8 cellular contexts compared by ENCODE assay signal in the genomic region with DNA sequence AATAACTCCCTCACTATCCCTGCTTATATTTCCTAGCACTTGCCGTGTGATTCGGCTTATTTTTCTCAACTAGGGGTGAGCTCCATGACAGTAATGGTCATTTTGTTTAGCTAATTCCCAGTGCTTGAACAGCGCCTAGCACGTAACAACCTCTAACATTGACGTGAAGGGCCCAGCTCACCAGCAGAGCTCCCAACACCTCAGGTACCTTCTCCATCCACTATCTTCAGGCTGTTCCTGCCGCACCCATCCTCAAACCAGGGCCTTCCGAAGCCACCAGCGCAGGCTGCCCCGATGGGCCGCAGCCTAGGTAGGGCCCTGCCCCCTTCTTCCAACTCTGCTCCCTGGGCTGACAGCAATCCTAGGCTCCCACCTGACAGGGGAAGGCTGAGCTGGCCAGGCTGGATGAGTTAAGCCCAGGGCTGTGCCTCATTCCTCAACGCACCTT. TPM values are rescaled to one million over a fixed set of nuclear protein-coding genes. Genes with fewer than 3 reads are reported as not detected.
DNase-seq lines count a peak whose midpoint lies in the region; ATAC-seq, FAIRE-seq and TF ChIP-seq lines count a peak whose summit lies in the region.

No MANE protein-coding gene starts in this region.

- no peak overlapping the region for H2BK20ac ChIP-seq in IMR-90 (ENCODE audit: low read depth, low read length)

- H4K91ac ChIP-seq in IMR-90 (ENCODE audit: insufficient read depth, low read depth, low read length): peak overlapping the region; percentile 84

- H3K14ac ChIP-seq in IMR-90 (replicated peaks; ENCODE audit: low read depth, low read length): peak overlapping the region; percentile 90

- no peaks in the 10 kb centered on the region for H3K27me3 ChIP-seq in BJ (ENCODE audit: control insufficient read depth, insufficient read depth, low read length)
- H3K27me3 ChIP-seq in IMR-90 (ENCODE audit: control insufficient read depth, insufficient read depth, low read length): no peaks in the 10 kb centered on the region
- peaks cover 3% of the 10 kb centered on the region for H3K27me3 ChIP-seq in bronchial epithelial cell (ENCODE audit: control insufficient read depth, insufficient read depth, low read length)
- peaks cover 0 to 9% of the 10 kb centered on the region in 2 donors for H3K27me3 ChIP-seq in left lung
- peaks cover 2% of the 10 kb centered on the region for H3K27me3 ChIP-seq in thymus (ENCODE audit: control insufficient read depth, insufficient read depth)

- peak overlapping the region; percentile 93 for H3K56ac ChIP-seq in IMR-90 (ENCODE audit: extremely low read depth, insufficient read depth, low read length)

- H2AK9ac ChIP-seq in IMR-90 (replicated peaks; ENCODE audit: low read depth, low read length, poor library complexity): peak overlapping the region; percentile 68

- peak overlapping the region; percentile 93 for H3K4me2 ChIP-seq in IMR-90 (ENCODE audit: low read depth, low read length)

- peak overlapping the region; percentile 83 for H2BK5ac ChIP-seq in IMR-90 (ENCODE audit: low read depth, low read length, poor library complexity, severe bottlenecking)

- H3K27ac ChIP-seq in IMR-90 (ENCODE audit: insufficient read depth, low read length): peak overlapping the region; percentile 89
- H3K27ac ChIP-seq in left lung: peak overlapping the region; percentile 85 to 86
- H3K27ac ChIP-seq in thymus (ENCODE audit: low read depth): peak overlapping the region; percentile 88

- peak; percentile 2; the same call in 1 of the 2 replicates for ATAC-seq in IMR-90 (ENCODE audit: low read depth)
- peak; percentile 24 for ATAC-seq in left lung
- no peak for ATAC-seq in HG03469 (IDR thresholded peaks at IDR 0.05; ENCODE audit: unreplicated experiment)
- ATAC-seq in GM21528 (IDR thresholded peaks at IDR 0.05; ENCODE audit: low FRiP score, unreplicated experiment): no peak

- in situ Hi-C loops in IMR-90 (cut with MboI; ENCODE audit: low sequenced_read_pairs): no loop called here

- peak overlapping the region; percentile 61 for H3K23ac ChIP-seq in IMR-90 (ENCODE audit: low read depth, low read length)

- H4K8ac ChIP-seq in IMR-90 (ENCODE audit: low read depth in 2 of 2, low read length in 2 of 2): peak overlapping the region; percentile 88 to 93

- no peak for TF ChIP-seq POLR2A in IMR-90 (IDR thresholded peaks at IDR 0.05; ENCODE audit: low read depth, low read length)

- POLR2A ChIA-PET in BJ (lab: Charles Lee): interaction anchor here (0.6 to 1.4 kb wide), 4 partner anchors 10 to 529 kb away, joined by 3 to 5 read pairs (median 4); no protein-coding TSS in a partner anchor
- POLR2A ChIA-PET in IMR-90 (lab: Charles Lee; ENCODE audit: unreplicated experiment): interaction anchor here (0.6 kb wide), 2 partner anchors 34 to 455 kb away, joined by 3 read pairs; no protein-coding TSS in a partner anchor

- dilution Hi-C loops in IMR-90 (cut with HindIII; ENCODE audit: low sequenced_read_pairs, unreplicated experiment): no loop called here

- FAIRE-seq in bronchial epithelial cell (lab: Jason Lieb, UNC): no peak

- TF ChIP-seq RAD21 in IMR-90 (IDR thresholded peaks at IDR 0.05; ENCODE audit: low read length): no peak

- intact Hi-C loops in IMR-90 (cut with micrococcal nuclease): loop anchor here (1.0 to 10.0 kb wide), 4 partner anchors 106 to 460 kb away; a partner anchor contains a TSS
- intact Hi-C loops in left lung (cut with DNase I): no loop called here

- 33% methylated on average over 7 of the region's 11 CpGs; no CpG with 5 or more reads in 1 of the 2 experiments for WGBS in IMR-90 (ENCODE audit: extremely low coverage in 2 of 2, insufficient read length in 1 of 2), 2 experiments
- WGBS in thymus: 43% methylated on average over 11 of the region's 11 CpGs

- H3K9me1 ChIP-seq in IMR-90 (ENCODE audit: insufficient read depth, low read length): no peaks in the 10 kb centered on the region

- peaks cover 12% of the 10 kb centered on the region for H3K36me3 ChIP-seq in BJ (ENCODE audit: control insufficient read depth, insufficient read depth, low read length)
- peaks cover 31% of the 10 kb centered on the region for H3K36me3 ChIP-seq in IMR-90 (ENCODE audit: control insufficient read depth, insufficient read depth, low read length)
- peaks cover 23% of the 10 kb centered on the region for H3K36me3 ChIP-seq in bronchial epithelial cell (ENCODE audit: control insufficient read depth, insufficient read depth, low read length)
- peaks cover 0 to 30% of the 10 kb centered on the region in 2 donors for H3K36me3 ChIP-seq in left lung
- H3K36me3 ChIP-seq in thymus (ENCODE audit: control insufficient read depth, insufficient read depth): peaks cover 27% of the 10 kb centered on the region

- no peak for TF ChIP-seq CTCF in BJ (IDR thresholded peaks at IDR 0.05; ENCODE audit: insufficient read depth, low read depth, low read length)
- no peak for TF ChIP-seq CTCF in IMR-90 (conservative IDR thresholded peaks at IDR 0.05; ENCODE audit: low read depth, low read length)
- no peak for TF ChIP-seq CTCF in bronchial epithelial cell (IDR thresholded peaks at IDR 0.05; ENCODE audit: insufficient read depth, low read length, severe bottlenecking)
- no peak for TF ChIP-seq CTCF in left lung (IDR thresholded peaks at IDR 0.05)

- CTCF ChIA-PET in BJ (lab: Yijun Ruan, JAX) (interaction anchor here (0.9 to 2.4 kb wide), 5 partner anchors 10 to 471 kb away, joined by 3 to 25 read pairs (median 4); a partner anchor contains a TSS), IMR-90 (lab: Yijun Ruan, JAX) (interaction anchor here (1.2 to 1.9 kb wide), 2 partner anchors 10 to 15 kb away, joined by 3 to 6 read pairs; no protein-coding TSS in a partner anchor)

- no peak for DNase-seq in BJ (ENCODE audit: low read depth)
- peak; percentile 38 for DNase-seq in IMR-90
- peak; percentile 40 for DNase-seq in bronchial epithelial cell (ENCODE audit: low read depth)
- no peak for DNase-seq in left lung
- DNase-seq in NCI-H2196 (lab: John Stamatoyannopoulos, UW; ENCODE audit: unreplicated experiment): no peak

- peak overlapping the region; percentile 86 for H3K9ac ChIP-seq in IMR-90 (ENCODE audit: low read depth, low read length)

- peak overlapping the region; percentile 78 for H3K4ac ChIP-seq in IMR-90 (ENCODE audit: low read depth, low read length)

- H3K9me3 ChIP-seq in IMR-90 (ENCODE audit: control insufficient read depth, insufficient read depth, low read length): no peaks in the 10 kb centered on the region
- no peaks in the 10 kb centered on the region for H3K9me3 ChIP-seq in left lung
- H3K9me3 ChIP-seq in thymus (ENCODE audit: control insufficient read depth): no peaks in the 10 kb centered on the region

- TSS peak; percentile 92 for BruUV-seq in IMR-90 (replicated peaks; lab: Mats Ljungman, UMichigan)

- H3K79me1 ChIP-seq in IMR-90 (ENCODE audit: low read depth in 1 of 2, low read length in 2 of 2): peaks cover 34 to 46% of the 10 kb centered on the region in 2 experiments

- H4K5ac ChIP-seq in IMR-90 (ENCODE audit: low read depth, low read length): peak overlapping the region; percentile 63

- peak overlapping the region; percentile 91 for H3K4me3 ChIP-seq in BJ (ENCODE audit: low read depth, low read length)
- H3K4me3 ChIP-seq in IMR-90 (ENCODE audit: insufficient read depth, low read depth, low read length): peak overlapping the region; percentile 75
- H3K4me3 ChIP-seq in bronchial epithelial cell (ENCODE audit: low read depth, low read length): peak overlapping the region; percentile 89
- peak overlapping the region; percentile 92 to 94 for H3K4me3 ChIP-seq in left lung
- peak overlapping the region; percentile 93 for H3K4me3 ChIP-seq in thymus (ENCODE audit: low read length)

- H2AFZ ChIP-seq in IMR-90 (replicated peaks; ENCODE audit: low read length, poor library complexity): peak overlapping the region; percentile 95

- H2BK15ac ChIP-seq in IMR-90 (ENCODE audit: low read depth, low read length): no peak overlapping the region; the same call in 2 of the 3 replicates

- H3K4me1 ChIP-seq in IMR-90 (ENCODE audit: control insufficient read depth, insufficient read depth, low read length): peaks cover 6% of the 10 kb centered on the region
- H3K4me1 ChIP-seq in left lung: peaks cover 14 to 28% of the 10 kb centered on the region in 2 donors
- peaks cover 13% of the 10 kb centered on the region for H3K4me1 ChIP-seq in thymus (ENCODE audit: control insufficient read depth, insufficient read depth, low read length)

- peaks cover 43% of the 10 kb centered on the region for H4K20me1 ChIP-seq in IMR-90 (ENCODE audit: insufficient read depth, low read length)

- peak overlapping the region; percentile 26; the same call in 1 of the 2 replicates for H2BK120ac ChIP-seq in IMR-90 (ENCODE audit: low read depth, low read length)

- peak overlapping the region; percentile 62 for H3K18ac ChIP-seq in IMR-90 (ENCODE audit: low read depth, low read length)

- H2AK5ac ChIP-seq in IMR-90 (ENCODE audit: low read depth, low read length): peak overlapping the region; percentile 50

TF ChIP-seq in IMR-90, 13 proteins besides CTCF, POLR2A, EP300 and RAD21:
- TF ChIP-seq, protein P1, sequence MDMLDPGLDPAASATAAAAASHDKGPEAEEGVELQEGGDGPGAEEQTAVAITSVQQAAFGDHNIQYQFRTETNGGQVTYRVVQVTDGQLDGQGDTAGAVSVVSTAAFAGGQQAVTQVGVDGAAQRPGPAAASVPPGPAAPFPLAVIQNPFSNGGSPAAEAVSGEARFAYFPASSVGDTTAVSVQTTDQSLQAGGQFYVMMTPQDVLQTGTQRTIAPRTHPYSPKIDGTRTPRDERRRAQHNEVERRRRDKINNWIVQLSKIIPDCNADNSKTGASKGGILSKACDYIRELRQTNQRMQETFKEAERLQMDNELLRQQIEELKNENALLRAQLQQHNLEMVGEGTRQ (IDR thresholded peaks at IDR 0.05; ENCODE audit: low read depth, low read length): no peak
- TF ChIP-seq NFE2L2 (IDR thresholded peaks at IDR 0.05; ENCODE audit: low read depth, low read length): no peak
- no peak for TF ChIP-seq RCOR1 (IDR thresholded peaks at IDR 0.05; ENCODE audit: insufficient replicate concordance, low read length)
- TF ChIP-seq MAFK (IDR thresholded peaks at IDR 0.05; ENCODE audit: low read depth, low read length): no peak
TF ChIP-seq in IMR-90: peak in this region for 0.

RNA-seq across cellular contexts. Expression of a gene that starts 0.8 kb away (rescaled TPM):
- polyA plus RNA-seq in BJ (2011; rRNA removed) (3,235 and 5,021 TPM in 2 replicates), IMR-90 (2012; rRNA removed) (4,201 and 5,358 TPM in 2 replicates), thymus (6,434 TPM)
- polyA minus RNA-seq in BJ (2011; rRNA and poly(A)+ RNA removed): 498 and 722 TPM in 2 replicates
- total RNA-seq in IMR-90 (2012; rRNA removed) (2,617 and 3,477 TPM in 2 replicates), bronchial epithelial cell (1,868 and 3,166 TPM in 2 replicates), left lung (1,000 to 10,000 TPM; 1,218 to 1,390 TPM)
- 3,823 and 3,949 TPM in 2 replicates for polyA plus RNA-seq in IMR-90 (2012; cell fraction: cytosol; rRNA removed)
- polyA plus RNA-seq in IMR-90 (2012; cell fraction: nucleus; rRNA removed; ENCODE audit: low replicate concordance): 543 and 2,209 TPM in 2 replicates

Comparison
In these comparisons a context has a peak if more than half of its experiments do, and no peak if none do; other contexts are left out.
1. DNase-seq: peak in IMR-90 (single experiment) and bronchial epithelial cell (single experiment); none in BJ (single experiment), left lung (0 of 2) and NCI-H2196 (single experiment).
2. ATAC-seq: peak in IMR-90 (single experiment) and left lung (single experiment); none in HG03469 (single experiment) and GM21528 (single experiment).
3. Peak in every context shown above with its lines, with median percentiles within 50 percentile points of each other: H3K4me3 ChIP-seq and H3K27ac ChIP-seq.